In genomic region chr5:168327994-168328393, GRCh38 we compare ENCODE assay signal across 15 cellular contexts. TPM values are rescaled to one million over a fixed set of nuclear protein-coding genes. Genes with fewer than 3 reads are reported as not detected.
DNase-seq lines count a peak whose midpoint lies in the region; ATAC-seq, FAIRE-seq and TF ChIP-seq lines count a peak whose summit lies in the region.
"Had no signal": no experiment of that assay in that cellular context is flagged by ENCODE, and none has a peak within 500 bp of the region (broad histone marks: within the 10 kb centered on the region; RNA-seq: fewer than 3 reads in every experiment).

No MANE protein-coding gene starts in this region.

- H3K36me3 Mint-ChIP-seq in Calu3 (ENCODE audit: insufficient read depth, unreplicated experiment) (peaks cover 38% of the 10 kb centered on the region), chondrocyte (ENCODE audit: low read depth) (no peaks in the 10 kb centered on the region)
- H3K36me3 Mint-ChIP-seq: CD14-positive monocyte had no signal

- TF ChIP-seq CTCF in Calu3 (IDR thresholded peaks at IDR 0.05; ENCODE audit: unreplicated experiment) (no peak), colonic mucosa (IDR thresholded peaks at IDR 0.05) (no peak), pancreas (IDR thresholded peaks at IDR 0.05) (no peak), psoas muscle (IDR thresholded peaks at IDR 0.05) (no peak), chondrocyte (IDR thresholded peaks at IDR 0.05) (no peak)

- no peak overlapping the region for H3K9ac ChIP-seq in colonic mucosa (ENCODE audit: low read depth in 2 of 2, low read length in 2 of 2)

- BruUV-seq in Calu3 (replicated peaks; lab: Mats Ljungman, UMichigan): no TSS peak

- H3K4me1 ChIP-seq in colonic mucosa: peaks cover 3% of the 10 kb centered on the region
- H3K4me1 ChIP-seq in pancreas: peaks cover 27 to 75% (median 35%) of the 10 kb centered on the region in 3 donors
- H3K4me1 ChIP-seq in psoas muscle: no peaks in the 10 kb centered on the region

- H3K9me3 Mint-ChIP-seq in Calu3 (ENCODE audit: low read depth, unreplicated experiment) (no peaks in the 10 kb centered on the region), chondrocyte (ENCODE audit: low read depth) (no peaks in the 10 kb centered on the region)
- H3K9me3 Mint-ChIP-seq: endodermal cell had no signal

- no peak overlapping the region for H3K4me3 ChIP-seq in MG63
- H3K4me3 ChIP-seq in colonic mucosa: no peak overlapping the region
- H3K4me3 ChIP-seq in pancreas: no peak overlapping the region
- no peak overlapping the region for H3K4me3 ChIP-seq in psoas muscle

- H3K36me3 ChIP-seq in MG63: no peaks in the 10 kb centered on the region
- no peaks in the 10 kb centered on the region for H3K36me3 ChIP-seq in colonic mucosa
- H3K36me3 ChIP-seq in pancreas: no peaks in the 10 kb centered on the region
- H3K36me3 ChIP-seq in psoas muscle (ENCODE audit: insufficient read depth in 1 of 2, low read depth in 1 of 2): no peaks in the 10 kb centered on the region

- H3K4me3 Mint-ChIP-seq in Calu3 (ENCODE audit: low read depth, unreplicated experiment): peak overlapping the region; percentile 45
- H3K4me3 Mint-ChIP-seq in chondrocyte (ENCODE audit: unreplicated experiment): no peak overlapping the region

- CTCF ChIA-PET in Calu3 (lab: Charles Lee): interaction anchor here (1.7 to 8.6 kb wide), 4 partner anchors 12 to 32 kb away, joined by 5 to 75 read pairs (median 10); no protein-coding TSS in a partner anchor

- no peak for FAIRE-seq in pancreas (lab: Jason Lieb, UNC)
- FAIRE-seq: G401.6 had no signal

- H3K9me3 ChIP-seq in MG63 (no peaks in the 10 kb centered on the region), colonic mucosa (no peaks in the 10 kb centered on the region), pancreas (no peaks in the 10 kb centered on the region), psoas muscle (no peaks in the 10 kb centered on the region)

- H3K27ac ChIP-seq in colonic mucosa (peak overlapping the region; percentile 31), pancreas (peak overlapping the region; percentile 68 to 82 (median 74)), psoas muscle (no peak overlapping the region)

- H3K27me3 Mint-ChIP-seq in Calu3 (ENCODE audit: unreplicated experiment) (no peaks in the 10 kb centered on the region), chondrocyte (ENCODE audit: low read depth) (peaks cover 6% of the 10 kb centered on the region)

- no peaks in the 10 kb centered on the region for H3K27me3 ChIP-seq in MG63
- no peaks in the 10 kb centered on the region for H3K27me3 ChIP-seq in colonic mucosa
- no peaks in the 10 kb centered on the region for H3K27me3 ChIP-seq in pancreas
- peaks cover 0 to 11% (median 0%) of the 10 kb centered on the region in 3 donors for H3K27me3 ChIP-seq in psoas muscle (ENCODE audit: insufficient read depth in 3 of 3, low read length in 2 of 3)

- intact Hi-C loops in Calu3 (cut with micrococcal nuclease; ENCODE audit: unreplicated experiment): loop anchor here (2.0 kb wide), 2 partner anchors 13 to 37 kb away; no protein-coding TSS in a partner anchor
- intact Hi-C loops in colonic mucosa (cut with DNase I): no loop called here
- intact Hi-C loops in pancreas (cut with DNase I): no loop called here
- intact Hi-C loops in posterior cingulate gyrus (cut with DNase I): no loop called here
- intact Hi-C loops in psoas muscle (cut with DNase I): no loop called here

- DNase-seq in Calu3: no peak
- peak; percentile 43 for DNase-seq in MG63
- DNase-seq in colonic mucosa: no peak
- DNase-seq in pancreas: no peak
- DNase-seq in posterior cingulate gyrus: no peak
- DNase-seq in psoas muscle: no peak
- no peak for DNase-seq in SHP77 (lab: John Stamatoyannopoulos, UW)
- DNase-seq in chondrocyte (ENCODE audit: low spot score): no peak
- DNase-seq: activated naive CD4-positive, alpha-beta T cell treated with anti-CD3 and anti-CD28 coated beads, Interleukin-2, amount 50 U/mL, for 16 hours; caudate nucleus; NCI-H1048 had no signal

- 62% methylated on average over 4 of the region's 4 CpGs for WGBS in pancreas, 2 donors
- 68 to 70% (median 70%) methylated on average over 4 of the region's 4 CpGs for WGBS in psoas muscle, 3 donors

- ATAC-seq in pancreas (no peak), psoas muscle (no peak)

- peaks cover 95% of the 10 kb centered on the region for H3K4me1 Mint-ChIP-seq in Calu3 (ENCODE audit: low read depth, unreplicated experiment)
- H3K4me1 Mint-ChIP-seq in chondrocyte (ENCODE audit: low read depth): peaks cover 9% of the 10 kb centered on the region

- H3K27ac Mint-ChIP-seq in Calu3 (ENCODE audit: unreplicated experiment) (peak overlapping the region; percentile 28), chondrocyte (ENCODE audit: unreplicated experiment) (no peak overlapping the region)
- H3K27ac Mint-ChIP-seq: CD14-positive monocyte had no signal

RNA-seq across cellular contexts. Expression of gene WWC1, which starts 36.5 kb away (rescaled TPM):
- total RNA-seq in Calu3 (2022) (190 TPM in 2 replicates), colonic mucosa (10 to 100 TPM; 15.3 to 33.3 TPM), pancreas (10 to 100 TPM; 36.4 to 54.2 (median 41.8) TPM), psoas muscle (under 1 TPM in 1 of 4 donors, not detected in 3; 0.25 TPM), chondrocyte (2.1 to 4.9 TPM (median 2.1 TPM) in 3 replicates)
- total RNA-seq in MG63 (2014; rRNA removed; shearing (Covaris generic); ENCODE audit: low replicate concordance): 15.9 and 38.3 TPM in 2 replicates
- polyA plus RNA-seq in pancreas (10 to 100 TPM; 35.0 to 38.5 TPM), psoas muscle (under 1 TPM; 0.03 to 0.13 (median 0.04) TPM)
- total RNA-seq: OCI-LY7 had no signal
- polyA plus RNA-seq: CD14-positive monocyte had no signal
